15 cellular contexts compared by ENCODE assay signal in the genomic region with DNA sequence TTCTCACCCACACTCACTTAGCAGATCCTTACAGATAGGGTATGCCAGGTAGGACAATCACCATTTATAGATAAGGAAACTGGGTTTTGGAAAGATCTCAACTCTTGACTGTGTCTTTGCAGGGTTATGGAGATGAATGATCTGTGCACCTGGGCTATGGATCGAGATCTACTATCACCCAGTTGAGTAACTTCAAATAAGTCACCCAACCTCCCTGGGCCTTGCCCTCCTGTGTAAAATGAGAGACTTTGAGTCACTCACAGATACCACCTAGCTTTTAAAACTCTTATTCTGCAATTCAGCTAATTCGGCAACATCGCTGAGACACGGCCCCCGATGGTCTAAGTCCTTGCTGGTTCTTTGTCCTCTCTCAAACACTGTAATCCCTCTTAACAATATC. TPM values are rescaled to one million over a fixed set of nuclear protein-coding genes. Genes with fewer than 3 reads are reported as not detected.
DNase-seq lines count a peak whose midpoint lies in the region; ATAC-seq and TF ChIP-seq lines count a peak whose summit lies in the region.
"Had no signal": no experiment of that assay in that cellular context is flagged by ENCODE, and none has a peak within 500 bp of the region (broad histone marks: within the 10 kb centered on the region; RNA-seq: fewer than 3 reads in every experiment).

No MANE protein-coding gene starts in this region.

- H3K36me3 ChIP-seq in IMR-90 (ENCODE audit: control insufficient read depth, insufficient read depth, low read length) = no peaks in the 10 kb centered on the region

- H3K36me3 Mint-ChIP-seq in activated T-cell treated with anti-CD3 and anti-CD28 coated beads, Interleukin-2, amount 50 U/mL, for 72 hours (ENCODE audit: insufficient read depth in 2 of 2) = peaks cover 3 to 5% of the 10 kb centered on the region in 2 donors
- peaks cover 6% of the 10 kb centered on the region for H3K36me3 Mint-ChIP-seq in central memory CD8-positive, alpha-beta T cell (ENCODE audit: insufficient read depth)
- peaks cover 32% of the 10 kb centered on the region for H3K36me3 Mint-ChIP-seq in stimulated activated effector memory CD8-positive, alpha-beta T cell treated with anti-CD3 and anti-CD28 coated beads, Interleukin-12 subunit alpha, Interleukin-12 subunit beta, amount 100 ng/mL, for 72 hours

- H3K23ac ChIP-seq in IMR-90 (ENCODE audit: low read depth, low read length) = no peak overlapping the region

- H3K4me3 Mint-ChIP-seq in activated T-cell treated with anti-CD3 and anti-CD28 coated beads, Interleukin-2, amount 50 U/mL, for 72 hours = peak overlapping the region in 1 of 2 donors; percentile 17
- H3K4me3 Mint-ChIP-seq in central memory CD8-positive, alpha-beta T cell = no peak overlapping the region
- H3K4me3 Mint-ChIP-seq in stimulated activated effector memory CD8-positive, alpha-beta T cell treated with anti-CD3 and anti-CD28 coated beads, Interleukin-12 subunit alpha, Interleukin-12 subunit beta, amount 100 ng/mL, for 72 hours = no peak overlapping the region

- H3K9me1 ChIP-seq in IMR-90 (ENCODE audit: insufficient read depth, low read length) = peaks cover 14% of the 10 kb centered on the region

- no peaks in the 10 kb centered on the region for H3K27me3 Mint-ChIP-seq in activated T-cell treated with anti-CD3 and anti-CD28 coated beads, Interleukin-2, amount 50 U/mL, for 72 hours (ENCODE audit: low read depth)
- H3K27me3 Mint-ChIP-seq in central memory CD8-positive, alpha-beta T cell = no peaks in the 10 kb centered on the region

- H4K20me1 ChIP-seq in IMR-90 (ENCODE audit: insufficient read depth, low read length) = no peaks in the 10 kb centered on the region

- H2AFZ ChIP-seq in IMR-90 (replicated peaks; ENCODE audit: low read length, poor library complexity) = no peak overlapping the region

- H3K27me3 ChIP-seq in IMR-90 (ENCODE audit: control insufficient read depth, insufficient read depth, low read length) = no peaks in the 10 kb centered on the region

- no peak for TF ChIP-seq POLR2A in IMR-90 (IDR thresholded peaks at IDR 0.05; ENCODE audit: low read depth, low read length)

- intact Hi-C loops in IMR-90 (cut with micrococcal nuclease) = no loop called here

- H3K4me2 ChIP-seq in IMR-90 (ENCODE audit: low read depth, low read length) = no peak overlapping the region

- peak overlapping the region; percentile 92 for H3K27ac Mint-ChIP-seq in activated T-cell treated with anti-CD3 and anti-CD28 coated beads, Interleukin-2, amount 50 U/mL, for 72 hours
- peak overlapping the region; percentile 67 for H3K27ac Mint-ChIP-seq in central memory CD8-positive, alpha-beta T cell (ENCODE audit: low read depth)
- peak overlapping the region; percentile 23 for H3K27ac Mint-ChIP-seq in stimulated activated effector memory CD8-positive, alpha-beta T cell treated with anti-CD3 and anti-CD28 coated beads, Interleukin-12 subunit alpha, Interleukin-12 subunit beta, amount 100 ng/mL, for 72 hours

- POLR2A ChIA-PET in IMR-90 (lab: Charles Lee; ENCODE audit: unreplicated experiment) = no interaction called here

- no peak overlapping the region for H2BK5ac ChIP-seq in IMR-90 (ENCODE audit: low read depth, low read length, poor library complexity, severe bottlenecking)

- no peak for DNase-seq in activated T-cell treated with anti-CD3 and anti-CD28 coated beads, Interleukin-2, amount 50 U/mL, for 72 hours
- DNase-seq in activated T-cell treated with anti-CD3 and anti-CD28 coated beads, Interleukin-2, amount 50 U/mL, for 1 hour = no peak
- no peak for DNase-seq in IMR-90
- DNase-seq in central memory CD8-positive, alpha-beta T cell (ENCODE audit: low spot score in 2 of 2) = no peak
- no peak for DNase-seq in stimulated activated effector memory CD8-positive, alpha-beta T cell treated with anti-CD3 and anti-CD28 coated beads, Interleukin-12 subunit alpha, Interleukin-12 subunit beta, amount 100 ng/mL, for 72 hours (ENCODE audit: low spot score in 2 of 2)
- DNase-seq in epidermal melanocyte (ENCODE audit: insufficient read length, low spot score) = no peak
- DNase-seq: HCEC 1CT, KG1, NCI-H1048, NCI-H146, NCI-H2081 treated with DMSO at 0.1 percent for 48 hours, NCI-H2227 treated with DMSO at 0.1 percent for 48 hours, NCI-H526 treated with DMSO at 0.1 percent for 48 hours had no signal

- H4K8ac ChIP-seq in IMR-90 (ENCODE audit: low read depth in 2 of 2, low read length in 2 of 2) = no peak overlapping the region; a peak in 1 of 4 replicates

- H3K18ac ChIP-seq in IMR-90 (ENCODE audit: low read depth, low read length) = no peak overlapping the region

- no TSS peak for BruUV-seq in IMR-90 (replicated peaks; lab: Mats Ljungman, UMichigan)

- in situ Hi-C loops in IMR-90 (cut with MboI; ENCODE audit: low sequenced_read_pairs) = no loop called here

- no peak overlapping the region for H2AK9ac ChIP-seq in IMR-90 (replicated peaks; ENCODE audit: low read depth, low read length, poor library complexity)

- CTCF ChIA-PET in IMR-90 (lab: Yijun Ruan, JAX) = no interaction called here

- H4K5ac ChIP-seq in IMR-90 (ENCODE audit: low read depth, low read length) = no peak overlapping the region

- no peak for TF ChIP-seq RAD21 in IMR-90 (IDR thresholded peaks at IDR 0.05; ENCODE audit: low read length)

- no peak overlapping the region for H2BK15ac ChIP-seq in IMR-90 (ENCODE audit: low read depth, low read length)

- H2BK20ac ChIP-seq in IMR-90 (ENCODE audit: low read depth, low read length) = no peak overlapping the region

- H3K4ac ChIP-seq in IMR-90 (ENCODE audit: low read depth, low read length) = no peak overlapping the region

- H3K9me3 Mint-ChIP-seq in activated T-cell treated with anti-CD3 and anti-CD28 coated beads, Interleukin-2, amount 50 U/mL, for 72 hours = no peaks in the 10 kb centered on the region
- H3K9me3 Mint-ChIP-seq in central memory CD8-positive, alpha-beta T cell = no peaks in the 10 kb centered on the region
- H3K9me3 Mint-ChIP-seq in stimulated activated effector memory CD8-positive, alpha-beta T cell treated with anti-CD3 and anti-CD28 coated beads, Interleukin-12 subunit alpha, Interleukin-12 subunit beta, amount 100 ng/mL, for 72 hours = no peaks in the 10 kb centered on the region

- dilution Hi-C loops in IMR-90 (cut with HindIII; ENCODE audit: low sequenced_read_pairs, unreplicated experiment) = no loop called here

- H2BK120ac ChIP-seq in IMR-90 (ENCODE audit: low read depth, low read length) = no peak overlapping the region

- no CpG with 5 or more reads among the region's 5 CpGs for WGBS in IMR-90 (ENCODE audit: extremely low coverage in 2 of 2, insufficient read length in 1 of 2), 2 experiments

- peaks cover 33 to 64% of the 10 kb centered on the region in 2 experiments for H3K79me1 ChIP-seq in IMR-90 (ENCODE audit: low read depth in 1 of 2, low read length in 2 of 2)

- no peak overlapping the region for H2AK5ac ChIP-seq in IMR-90 (ENCODE audit: low read depth, low read length)

- H3K4me1 Mint-ChIP-seq in activated T-cell treated with anti-CD3 and anti-CD28 coated beads, Interleukin-2, amount 50 U/mL, for 72 hours (ENCODE audit: low read depth) = peaks cover 64% of the 10 kb centered on the region
- H3K4me1 Mint-ChIP-seq in central memory CD8-positive, alpha-beta T cell = peaks cover 54% of the 10 kb centered on the region
- H3K4me1 Mint-ChIP-seq in stimulated activated effector memory CD8-positive, alpha-beta T cell treated with anti-CD3 and anti-CD28 coated beads, Interleukin-12 subunit alpha, Interleukin-12 subunit beta, amount 100 ng/mL, for 72 hours = peaks cover 53% of the 10 kb centered on the region

- H4K91ac ChIP-seq in IMR-90 (ENCODE audit: insufficient read depth, low read depth, low read length) = no peak overlapping the region

- H3K14ac ChIP-seq in IMR-90 (replicated peaks; ENCODE audit: low read depth, low read length) = peak overlapping the region; percentile 75

- no peak overlapping the region for H3K27ac ChIP-seq in IMR-90 (ENCODE audit: insufficient read depth, low read length)
- H3K27ac ChIP-seq: HL-60 had no signal

- H3K4me1 ChIP-seq in IMR-90 (ENCODE audit: control insufficient read depth, insufficient read depth, low read length) = peaks cover 11% of the 10 kb centered on the region

- no peaks in the 10 kb centered on the region for H3K9me3 ChIP-seq in IMR-90 (ENCODE audit: control insufficient read depth, insufficient read depth, low read length)

- H3K4me3 ChIP-seq in IMR-90 (ENCODE audit: insufficient read depth, low read depth, low read length) = no peak overlapping the region

- no peak for TF ChIP-seq CTCF in IMR-90 (conservative IDR thresholded peaks at IDR 0.05; ENCODE audit: low read depth, low read length)

- H3K9ac ChIP-seq in IMR-90 (ENCODE audit: low read depth, low read length) = no peak overlapping the region

- ATAC-seq in activated T-cell treated with anti-CD3 and anti-CD28 coated beads, Interleukin-2, amount 50 U/mL, for 72 hours (replicated peaks in 1 of 2) = peak in 1 of 2 donors; percentile 37
- ATAC-seq in IMR-90 (ENCODE audit: low read depth) (no peak), HG03095 (IDR thresholded peaks at IDR 0.05; ENCODE audit: unreplicated experiment) (no peak)
- no peak for ATAC-seq in central memory CD8-positive, alpha-beta T cell (replicated peaks; ENCODE audit: extremely low read depth, poor library complexity, severe bottlenecking)
- ATAC-seq in stimulated activated effector memory CD8-positive, alpha-beta T cell treated with anti-CD3 and anti-CD28 coated beads, Interleukin-12 subunit alpha, Interleukin-12 subunit beta, amount 100 ng/mL, for 72 hours = peak; percentile 50

- H3K56ac ChIP-seq in IMR-90 (ENCODE audit: extremely low read depth, insufficient read depth, low read length) = no peak overlapping the region

TF ChIP-seq in IMR-90, 13 proteins besides CTCF, POLR2A, EP300 and RAD21:
- TF ChIP-seq NFE2L2 (IDR thresholded peaks at IDR 0.05; ENCODE audit: low read depth, low read length) (no peak), CHD1 (IDR thresholded peaks at IDR 0.05; ENCODE audit: low read depth, low read length) (no peak), MAZ (IDR thresholded peaks at IDR 0.05; ENCODE audit: borderline replicate concordance, low read depth, low read length) (no peak)
- TF ChIP-seq, protein P1, sequence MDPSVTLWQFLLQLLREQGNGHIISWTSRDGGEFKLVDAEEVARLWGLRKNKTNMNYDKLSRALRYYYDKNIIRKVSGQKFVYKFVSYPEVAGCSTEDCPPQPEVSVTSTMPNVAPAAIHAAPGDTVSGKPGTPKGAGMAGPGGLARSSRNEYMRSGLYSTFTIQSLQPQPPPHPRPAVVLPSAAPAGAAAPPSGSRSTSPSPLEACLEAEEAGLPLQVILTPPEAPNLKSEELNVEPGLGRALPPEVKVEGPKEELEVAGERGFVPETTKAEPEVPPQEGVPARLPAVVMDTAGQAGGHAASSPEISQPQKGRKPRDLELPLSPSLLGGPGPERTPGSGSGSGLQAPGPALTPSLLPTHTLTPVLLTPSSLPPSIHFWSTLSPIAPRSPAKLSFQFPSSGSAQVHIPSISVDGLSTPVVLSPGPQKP (IDR thresholded peaks at IDR 0.05; ENCODE audit: borderline replicate concordance, low read depth, low read length) = no peak

RNA-seq across cellular contexts. Expression of a gene that starts 53.5 kb away (rescaled TPM):
- total RNA-seq in activated T-cell treated with anti-CD3 and anti-CD28 coated beads, Interleukin-2, amount 50 U/mL, for 72 hours = 10 to 100 TPM; 25.8 to 30.8 TPM
- 11.1 and 11.3 TPM in 2 replicates for total RNA-seq in IMR-90 (2012; rRNA removed)
- 4.2 and 4.3 TPM in 2 replicates for polyA plus RNA-seq in IMR-90 (2012; rRNA removed)
- 1.4 and 1.5 TPM in 2 replicates for polyA plus RNA-seq in IMR-90 (2012; cell fraction: cytosol; rRNA removed)
- 2.9 and 6.6 TPM in 2 replicates for polyA plus RNA-seq in IMR-90 (2012; cell fraction: nucleus; rRNA removed; ENCODE audit: low replicate concordance)

Comparison
In these comparisons a context has a peak if more than half of its experiments do, and no peak if none do; other contexts are left out.
1. H3K27ac Mint-ChIP-seq: peak in every context shown above with its lines; median percentile 92 in activated T-cell treated with anti-CD3 and anti-CD28 coated beads, Interleukin-2, amount 50 U/mL, for 72 hours; 67 in central memory CD8-positive, alpha-beta T cell; 23 in stimulated activated effector memory CD8-positive, alpha-beta T cell treated with anti-CD3 and anti-CD28 coated beads, Interleukin-12 subunit alpha, Interleukin-12 subunit beta, amount 100 ng/mL, for 72 hours.